ENCODE assay signal across 19 cellular contexts in genomic region chr22:21815357-21815756, GRCh38. TPM values are rescaled to one million over a fixed set of nuclear protein-coding genes. Genes with fewer than 3 reads are reported as not detected.
A peak's percentile ranks its signal among the peaks of the same experiment; 100 is the strongest.
DNase-seq lines count a peak whose midpoint lies in the region; ATAC-seq, FAIRE-seq and TF ChIP-seq lines count a peak whose summit lies in the region.
"Had no signal": no experiment of that assay in that cellular context is flagged by ENCODE, and none has a peak within 500 bp of the region (broad histone marks: within the 10 kb centered on the region; RNA-seq: fewer than 3 reads in every experiment).

No MANE protein-coding gene starts in this region.

- peaks cover 2 to 15% (median 3%) of the 10 kb centered on the region in 3 donors for H3K36me3 Mint-ChIP-seq in CD8-positive, alpha-beta memory T cell
- H3K36me3 Mint-ChIP-seq in astrocyte (ENCODE audit: low read depth, unreplicated experiment) = no peaks in the 10 kb centered on the region
- peaks cover 0 to 8% of the 10 kb centered on the region in 2 donors for H3K36me3 Mint-ChIP-seq in naive B cell

- no peaks in the 10 kb centered on the region for H3K27me3 ChIP-seq in CD8-positive, alpha-beta memory T cell (ENCODE audit: insufficient read depth, low read length, poor library complexity, severe bottlenecking)
- H3K27me3 ChIP-seq in astrocyte (ENCODE audit: insufficient read depth, low read length) = no peaks in the 10 kb centered on the region
- no peaks in the 10 kb centered on the region for H3K27me3 ChIP-seq in upper lobe of left lung
- no peaks in the 10 kb centered on the region for H3K27me3 ChIP-seq in MM.1S (replicated peaks; ENCODE audit: insufficient read depth, low read length)
- H3K27me3 ChIP-seq: colonic mucosa, vagina had no signal

- H3K4me2 ChIP-seq in astrocyte (ENCODE audit: low read length) (no peak overlapping the region), MM.1S (ENCODE audit: low read depth, low read length) (no peak overlapping the region)

- H3K4me1 Mint-ChIP-seq in CD8-positive, alpha-beta memory T cell = peaks cover 65 to 84% (median 83%) of the 10 kb centered on the region in 3 donors
- peaks cover 24% of the 10 kb centered on the region for H3K4me1 Mint-ChIP-seq in astrocyte (ENCODE audit: low read depth, unreplicated experiment)
- peaks cover 52 to 86% (median 71%) of the 10 kb centered on the region in 3 donors for H3K4me1 Mint-ChIP-seq in naive B cell

- peaks cover 92% of the 10 kb centered on the region for H3K79me2 ChIP-seq in astrocyte (ENCODE audit: insufficient read depth, low read length)
- H3K79me2 ChIP-seq in MM.1S (ENCODE audit: low read length) = peaks cover 70% of the 10 kb centered on the region

- H3K27ac Mint-ChIP-seq in CD8-positive, alpha-beta memory T cell = peak overlapping the region in 7 of 8 donors; percentile 46 to 96 (median 58)
- H3K27ac Mint-ChIP-seq in astrocyte (ENCODE audit: unreplicated experiment) (peak overlapping the region; percentile 41), naive B cell (peak overlapping the region; percentile 88 to 100 (median 98))

- H2AFZ ChIP-seq in astrocyte (ENCODE audit: low read depth, low read length) (no peak overlapping the region), MM.1S (ENCODE audit: low read length) (no peak overlapping the region)

- no peaks in the 10 kb centered on the region for H3F3A ChIP-seq in MM.1S (ENCODE audit: insufficient read depth, low read length)

- no peak overlapping the region for H3K4me3 ChIP-seq in CD8-positive, alpha-beta memory T cell (ENCODE audit: low read length)
- no peak overlapping the region for H3K4me3 ChIP-seq in astrocyte (ENCODE audit: insufficient read depth, low read depth, low read length)
- no peak overlapping the region for H3K4me3 ChIP-seq in upper lobe of left lung
- no peak overlapping the region for H3K4me3 ChIP-seq in MM.1S (ENCODE audit: low read length)
- H3K4me3 ChIP-seq: colonic mucosa, vagina had no signal

- ATAC-seq in naive B cell (ENCODE audit: low read depth in 2 of 2) (no peak), upper lobe of left lung (ENCODE audit: low FRiP score in 2 of 2) (no peak)
- ATAC-seq: sciatic nerve had no signal

- TF ChIP-seq CTCF in astrocyte (IDR thresholded peaks at IDR 0.05; ENCODE audit: insufficient read depth, low read depth, low read length) (no peak), upper lobe of left lung (IDR thresholded peaks at IDR 0.05) (no peak), MM.1S (IDR thresholded peaks at IDR 0.05; ENCODE audit: low read length) (no peak)

- no peaks in the 10 kb centered on the region for H3K36me3 ChIP-seq in CD8-positive, alpha-beta memory T cell (ENCODE audit: insufficient read depth, low read length)
- H3K36me3 ChIP-seq in astrocyte (ENCODE audit: insufficient read depth, low read length) = no peaks in the 10 kb centered on the region
- H3K36me3 ChIP-seq in upper lobe of left lung = no peaks in the 10 kb centered on the region
- no peaks in the 10 kb centered on the region for H3K36me3 ChIP-seq in MM.1S (replicated peaks; ENCODE audit: insufficient read depth, low read length)
- H3K36me3 ChIP-seq: colonic mucosa, vagina had no signal

- no peaks in the 10 kb centered on the region for H3K9me2 ChIP-seq in MM.1S (replicated peaks; ENCODE audit: insufficient read depth, low read length)

- POLR2A ChIA-PET in CD8-positive, alpha-beta memory T cell (lab: Charles Lee) = no interaction called here

- no peak for TF ChIP-seq EP300 in upper lobe of left lung (IDR thresholded peaks at IDR 0.05)

- CTCF ChIA-PET in CD8-positive, alpha-beta memory T cell (lab: Charles Lee) = no interaction called here

- TF ChIP-seq POLR2A in upper lobe of left lung (IDR thresholded peaks at IDR 0.05) = no peak

- FAIRE-seq in astrocyte (lab: Jason Lieb, UNC) = no peak
- FAIRE-seq: H54 had no signal

- DNase-seq in CD8-positive, alpha-beta memory T cell = no peak
- no peak for DNase-seq in astrocyte (ENCODE audit: low read depth)
- DNase-seq in naive B cell = no peak
- DNase-seq in upper lobe of left lung = no peak
- no peak for DNase-seq in MM.1S
- DNase-seq in NCI-H2081 (lab: John Stamatoyannopoulos, UW) = no peak
- no peak for DNase-seq in activated CD8-positive, alpha-beta memory T cell treated with anti-CD3 and anti-CD28 coated beads for 24 hours
- DNase-seq: activated CD4-positive, alpha-beta T cell treated with anti-CD3 and anti-CD28 coated beads, Interleukin-2, amount 10 ng/mL, durations not matched to agents 7 days and 5 days; Calu3; colonic mucosa; glutamatergic neuron; mesenchymal stem cell; NCI-H1417; NCI-H510A treated with DMSO at 0.1 percent for 48 hours; posterior cingulate gyrus had no signal

- H3K9me3 Mint-ChIP-seq in CD8-positive, alpha-beta memory T cell = no peaks in the 10 kb centered on the region
- no peaks in the 10 kb centered on the region for H3K9me3 Mint-ChIP-seq in astrocyte (ENCODE audit: unreplicated experiment)
- no peaks in the 10 kb centered on the region for H3K9me3 Mint-ChIP-seq in naive B cell
- H3K9me3 Mint-ChIP-seq: activated CD4-positive, alpha-beta T cell treated with anti-CD3 and anti-CD28 coated beads, Interleukin-2, amount 10 ng/mL, durations not matched to agents 7 days and 5 days had no signal

- no peak overlapping the region for H3K4me3 Mint-ChIP-seq in CD8-positive, alpha-beta memory T cell
- H3K4me3 Mint-ChIP-seq in astrocyte (ENCODE audit: unreplicated experiment) = no peak overlapping the region
- peak overlapping the region in 3 of 8 donors; percentile 6 to 78 (median 32) for H3K4me3 Mint-ChIP-seq in naive B cell
- H3K4me3 Mint-ChIP-seq: activated CD4-positive, alpha-beta T cell treated with anti-CD3 and anti-CD28 coated beads, Interleukin-2, amount 10 ng/mL, durations not matched to agents 7 days and 5 days had no signal

- no peak overlapping the region for H3K27ac ChIP-seq in CD8-positive, alpha-beta memory T cell (ENCODE audit: low read depth, low read length)
- H3K27ac ChIP-seq in astrocyte (ENCODE audit: low read depth, low read length) (no peak overlapping the region), upper lobe of left lung (peak overlapping the region; percentile 15 to 87 (median 78)), MM.1S (ENCODE audit: low read length) (no peak overlapping the region)
- H3K27ac ChIP-seq: colonic mucosa, SK-N-MC, vagina had no signal

- no peak overlapping the region for H3K9ac ChIP-seq in astrocyte (ENCODE audit: low read length)
- H3K9ac ChIP-seq in MM.1S (ENCODE audit: low read length) = no peak overlapping the region

- H3K27me3 Mint-ChIP-seq in CD8-positive, alpha-beta memory T cell = no peaks in the 10 kb centered on the region
- no peaks in the 10 kb centered on the region for H3K27me3 Mint-ChIP-seq in astrocyte (ENCODE audit: low read depth, unreplicated experiment)
- H3K27me3 Mint-ChIP-seq in naive B cell = no peaks in the 10 kb centered on the region
- H3K27me3 Mint-ChIP-seq: activated CD4-positive, alpha-beta T cell treated with anti-CD3 and anti-CD28 coated beads, Interleukin-2, amount 10 ng/mL, durations not matched to agents 7 days and 5 days had no signal

- H3K4me1 ChIP-seq in CD8-positive, alpha-beta memory T cell (ENCODE audit: insufficient read depth, low read length) = peaks cover 45% of the 10 kb centered on the region
- H3K4me1 ChIP-seq in astrocyte (ENCODE audit: insufficient read depth, low read length) = peaks cover 22% of the 10 kb centered on the region
- H3K4me1 ChIP-seq in upper lobe of left lung = peaks cover 49 to 64% (median 52%) of the 10 kb centered on the region in 4 donors
- H3K4me1 ChIP-seq in MM.1S (ENCODE audit: low read length) = no peaks in the 10 kb centered on the region

- WGBS in upper lobe of left lung, 2 donors = 100% methylated on average over 3 of the region's 3 CpGs

- H4K20me1 ChIP-seq in astrocyte (ENCODE audit: insufficient read depth, low read length) (peaks cover 62% of the 10 kb centered on the region), MM.1S (ENCODE audit: insufficient read depth, low read length) (peaks cover 8% of the 10 kb centered on the region; the same call in 1 of the 2 replicates)

- no peaks in the 10 kb centered on the region for H3K9me3 ChIP-seq in CD8-positive, alpha-beta memory T cell (ENCODE audit: low read length)
- H3K9me3 ChIP-seq in astrocyte (ENCODE audit: insufficient read depth, low read depth, low read length) = no peaks in the 10 kb centered on the region
- H3K9me3 ChIP-seq in upper lobe of left lung = no peaks in the 10 kb centered on the region
- no peaks in the 10 kb centered on the region for H3K9me3 ChIP-seq in MM.1S (replicated peaks; ENCODE audit: insufficient read depth, low read length)
- H3K9me3 ChIP-seq: colonic mucosa, vagina had no signal

RNA-seq across cellular contexts. Expression of gene MAPK1, which starts 52.1 kb away (rescaled TPM):
- total RNA-seq in CD8-positive, alpha-beta memory T cell = 100 to 1,000 TPM; 132 to 134 TPM
- 103 TPM for polyA plus RNA-seq in CD8-positive, alpha-beta memory T cell
- 138 and 148 TPM in 2 replicates for total RNA-seq in astrocyte
- polyA plus RNA-seq in naive B cell (ENCODE audit: low read depth in 6 of 6) = 100 to 1,000 TPM in 2 of 6 donors, 10 to 100 TPM in 4; 68.6 to 114 (median 93.2) TPM
- 100 to 1,000 TPM in 2 of 6 donors, 10 to 100 TPM in 4; 50.2 to 180 (median 65.9) TPM for total RNA-seq in upper lobe of left lung

Comparison
In these comparisons a context has a peak if more than half of its experiments do, and no peak if none do; other contexts are left out.
1. H3K27ac ChIP-seq: peak in upper lobe of left lung (4 of 4); none in CD8-positive, alpha-beta memory T cell (single experiment), astrocyte (single experiment) and MM.1S (single experiment).
2. H3K27ac Mint-ChIP-seq: peak in every context shown above with its lines; median percentile 98 in naive B cell; 58 in CD8-positive, alpha-beta memory T cell; 41 in astrocyte.